9 cellular contexts compared by ENCODE assay signal in genomic region chr2:1415501-1415900, GRCh38. TPM values are rescaled to one million over a fixed set of nuclear protein-coding genes. Genes with fewer than 3 reads are reported as not detected.
"Had no signal": no experiment of that assay in that cellular context is flagged by ENCODE, and none has a peak within 500 bp of the region (broad histone marks: within the 10 kb centered on the region; RNA-seq: fewer than 3 reads in every experiment).

No MANE protein-coding gene starts in this region.

- FAIRE-seq: HepG2 had no signal

- DNase-seq: GM23248, GOT3, H7, HFFc6 had no signal

- H3K9me3 ChIP-seq: HAP-1 had no signal

- H3K9me3 Mint-ChIP-seq: IgD-negative memory B cell had no signal

- H3K27ac Mint-ChIP-seq: HFFc6, IgD-negative memory B cell had no signal

- H3K4me1 ChIP-seq: HAP-1 had no signal

- H3K9ac ChIP-seq: GM23248 had no signal

- H3K4me3 Mint-ChIP-seq: HFFc6, IgD-negative memory B cell had no signal

- H3K36me3 ChIP-seq: HAP-1 had no signal

- H3K4me3 ChIP-seq: GM23248, HAP-1 had no signal

- H3K36me3 Mint-ChIP-seq: IgD-negative memory B cell had no signal

- H3K4me1 Mint-ChIP-seq: IgD-negative memory B cell had no signal

- H3K27ac ChIP-seq: GM23248, HL-60 had no signal

RNA-seq across cellular contexts. Expression of gene TPO, which starts 2.2 kb away (rescaled TPM):
- total RNA-seq: GM23248, H4, H7, HepG2, HFFc6 had no signal
- polyA plus RNA-seq: GM23248, HepG2, IgD-negative memory B cell had no signal
